Comparison of ENCODE assay signal across 1 cellular context in genomic region chr17:10695875-10696407, GRCh38.
A peak's percentile ranks its signal among the peaks of the same experiment; 100 is the strongest.
TF ChIP-seq lines count a peak whose summit lies in the region.

No MANE protein-coding gene starts in this region.

TF ChIP-seq in HEK293, 187 proteins besides CTCF, POLR2A, EP300 and RAD21:
- peak; percentile 84 for TF ChIP-seq ZNF362 (tag by site-specific recombination; IDR thresholded peaks at IDR 0.05)
- peak; percentile 78 for TF ChIP-seq KLF1 (tag by site-specific recombination; IDR thresholded peaks at IDR 0.05)
